1 cellular context compared by ENCODE assay signal in genomic region chr6:150883521-150883920, GRCh38.
TF ChIP-seq lines count a peak whose summit lies in the region.

No MANE protein-coding gene starts in this region.

TF ChIP-seq in HEK293T, 16 proteins besides CTCF, POLR2A, EP300 and RAD21 (continued from another document):
- TF ChIP-seq SUZ12 (IDR thresholded peaks at IDR 0.05) (no peak), CTBP1 (IDR thresholded peaks at IDR 0.05; ENCODE audit: borderline replicate concordance) (no peak), LEF1 (IDR thresholded peaks at IDR 0.05; ENCODE audit: borderline replicate concordance) (no peak), SP1 (IDR thresholded peaks at IDR 0.05) (no peak), NFRKB (IDR thresholded peaks at IDR 0.05) (no peak)
